In genomic region chr20:32418376-32418775, GRCh38 we compare ENCODE assay signal across 1 cellular context.
A peak's percentile ranks its signal among the peaks of the same experiment; 100 is the strongest.
TF ChIP-seq lines count a peak whose summit lies in the region.

No MANE protein-coding gene starts in this region.

TF ChIP-seq in K562, 482 proteins besides CTCF, POLR2A, EP300 and RAD21 (continued from another document):
- TF ChIP-seq, protein P1, sequence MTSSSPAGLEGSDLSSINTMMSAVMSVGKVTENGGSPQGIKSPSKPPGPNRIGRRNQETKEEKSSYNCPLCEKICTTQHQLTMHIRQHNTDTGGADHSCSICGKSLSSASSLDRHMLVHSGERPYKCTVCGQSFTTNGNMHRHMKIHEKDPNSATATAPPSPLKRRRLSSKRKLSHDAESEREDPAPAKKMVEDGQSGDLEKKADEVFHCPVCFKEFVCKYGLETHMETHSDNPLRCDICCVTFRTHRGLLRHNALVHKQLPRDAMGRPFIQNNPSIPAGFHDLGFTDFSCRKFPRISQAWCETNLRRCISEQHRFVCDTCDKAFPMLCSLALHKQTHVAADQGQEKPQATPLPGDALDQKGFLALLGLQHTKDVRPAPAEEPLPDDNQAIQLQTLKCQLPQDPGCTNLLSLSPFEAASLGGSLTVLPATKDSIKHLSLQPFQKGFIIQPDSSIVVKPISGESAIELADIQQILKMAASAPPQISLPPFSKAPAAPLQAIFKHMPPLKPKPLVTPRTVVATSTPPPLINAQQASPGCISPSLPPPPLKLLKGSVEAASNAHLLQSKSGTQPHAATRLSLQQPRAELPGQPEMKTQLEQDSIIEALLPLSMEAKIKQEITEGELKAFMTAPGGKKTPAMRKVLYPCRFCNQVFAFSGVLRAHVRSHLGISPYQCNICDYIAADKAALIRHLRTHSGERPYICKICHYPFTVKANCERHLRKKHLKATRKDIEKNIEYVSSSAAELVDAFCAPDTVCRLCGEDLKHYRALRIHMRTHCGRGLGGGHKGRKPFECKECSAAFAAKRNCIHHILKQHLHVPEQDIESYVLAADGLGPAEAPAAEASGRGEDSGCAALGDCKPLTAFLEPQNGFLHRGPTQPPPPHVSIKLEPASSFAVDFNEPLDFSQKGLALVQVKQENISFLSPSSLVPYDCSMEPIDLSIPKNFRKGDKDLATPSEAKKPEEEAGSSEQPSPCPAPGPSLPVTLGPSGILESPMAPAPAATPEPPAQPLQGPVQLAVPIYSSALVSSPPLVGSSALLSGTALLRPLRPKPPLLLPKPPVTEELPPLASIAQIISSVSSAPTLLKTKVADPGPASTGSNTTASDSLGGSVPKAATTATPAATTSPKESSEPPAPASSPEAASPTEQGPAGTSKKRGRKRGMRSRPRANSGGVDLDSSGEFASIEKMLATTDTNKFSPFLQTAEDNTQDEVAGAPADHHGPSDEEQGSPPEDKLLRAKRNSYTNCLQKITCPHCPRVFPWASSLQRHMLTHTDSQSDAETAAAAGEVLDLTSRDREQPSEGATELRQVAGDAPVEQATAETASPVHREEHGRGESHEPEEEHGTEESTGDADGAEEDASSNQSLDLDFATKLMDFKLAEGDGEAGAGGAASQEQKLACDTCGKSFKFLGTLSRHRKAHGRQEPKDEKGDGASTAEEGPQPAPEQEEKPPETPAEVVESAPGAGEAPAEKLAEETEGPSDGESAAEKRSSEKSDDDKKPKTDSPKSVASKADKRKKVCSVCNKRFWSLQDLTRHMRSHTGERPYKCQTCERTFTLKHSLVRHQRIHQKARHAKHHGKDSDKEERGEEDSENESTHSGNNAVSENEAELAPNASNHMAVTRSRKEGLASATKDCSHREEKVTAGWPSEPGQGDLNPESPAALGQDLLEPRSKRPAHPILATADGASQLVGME (CRISPR knock-in tag; IDR thresholded peaks at IDR 0.05), result no peak
- TF ChIP-seq BCL6 (CRISPR knock-in tag; IDR thresholded peaks at IDR 0.05), result no peak
- no peak for TF ChIP-seq CHCHD3 (CRISPR knock-in tag; IDR thresholded peaks at IDR 0.05)
- no peak for TF ChIP-seq ZNF311 (CRISPR knock-in tag; IDR thresholded peaks at IDR 0.05)
- TF ChIP-seq ZNF197 (CRISPR knock-in tag; IDR thresholded peaks at IDR 0.05; ENCODE audit: low read depth), result no peak
- TF ChIP-seq CEBPG (CRISPR knock-in tag; IDR thresholded peaks at IDR 0.05), result no peak
- TF ChIP-seq CEBPG (tag; conservative IDR thresholded peaks at IDR 0.05 in 1 of 2, IDR thresholded peaks at IDR 0.05 in 1 of 2), result peak; percentile 25 to 64; a peak in 2 of 4 replicates
- no peak for TF ChIP-seq ETS1 (conservative IDR thresholded peaks at IDR 0.05; ENCODE audit: control insufficient read depth, low read depth, low read length)
- TF ChIP-seq, protein P2, sequence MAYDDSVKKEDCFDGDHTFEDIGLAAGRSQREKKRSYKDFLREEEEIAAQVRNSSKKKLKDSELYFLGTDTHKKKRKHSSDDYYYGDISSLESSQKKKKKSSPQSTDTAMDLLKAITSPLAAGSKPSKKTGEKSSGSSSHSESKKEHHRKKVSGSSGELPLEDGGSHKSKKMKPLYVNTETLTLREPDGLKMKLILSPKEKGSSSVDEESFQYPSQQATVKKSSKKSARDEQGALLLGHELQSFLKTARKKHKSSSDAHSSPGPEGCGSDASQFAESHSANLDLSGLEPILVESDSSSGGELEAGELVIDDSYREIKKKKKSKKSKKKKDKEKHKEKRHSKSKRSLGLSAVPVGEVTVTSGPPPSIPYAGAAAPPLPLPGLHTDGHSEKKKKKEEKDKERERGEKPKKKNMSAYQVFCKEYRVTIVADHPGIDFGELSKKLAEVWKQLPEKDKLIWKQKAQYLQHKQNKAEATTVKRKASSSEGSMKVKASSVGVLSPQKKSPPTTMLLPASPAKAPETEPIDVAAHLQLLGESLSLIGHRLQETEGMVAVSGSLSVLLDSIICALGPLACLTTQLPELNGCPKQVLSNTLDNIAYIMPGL (CRISPR knock-in tag; IDR thresholded peaks at IDR 0.05), result no peak
- TF ChIP-seq BACH1 (tag; IDR thresholded peaks at IDR 0.05), result no peak
